ENCODE assay signal across 17 cellular contexts in the genomic region with DNA sequence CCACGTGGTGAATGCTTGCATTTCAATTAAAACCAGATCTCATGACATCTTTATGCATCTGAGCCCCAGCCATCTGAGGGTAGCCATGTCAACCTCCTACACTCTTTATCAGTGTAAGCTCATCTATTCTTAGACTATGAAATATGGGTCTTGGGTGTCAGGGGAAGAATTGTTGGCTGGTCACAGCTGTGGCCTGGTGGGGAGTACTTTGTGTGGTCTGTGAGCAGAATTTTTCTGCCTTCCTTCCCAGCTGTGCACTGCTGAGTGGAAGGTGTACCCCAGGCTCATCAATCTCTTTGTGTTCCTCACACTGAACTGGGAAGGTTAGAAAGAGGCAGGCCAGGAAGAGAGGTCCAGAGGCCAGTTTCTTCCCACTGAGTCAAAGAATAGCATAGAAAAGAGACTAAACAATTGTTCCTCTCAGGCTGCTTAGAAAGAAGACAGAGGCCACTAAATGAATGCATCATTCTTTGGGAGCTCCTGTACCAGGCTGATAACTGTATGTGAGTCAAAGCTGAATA.
A peak's percentile ranks its signal among the peaks of the same experiment; 100 is the strongest.
DNase-seq lines count a peak whose midpoint lies in the region; ATAC-seq and TF ChIP-seq lines count a peak whose summit lies in the region.
"Had no signal": no experiment of that assay in that cellular context is flagged by ENCODE, and none has a peak within 500 bp of the region (broad histone marks: within the 10 kb centered on the region; RNA-seq: fewer than 3 reads in every experiment).

No MANE protein-coding gene starts in this region.

- H3K36me3 Mint-ChIP-seq in neural crest cell (ENCODE audit: low read depth), result peaks cover 31% of the 10 kb centered on the region
- H3K36me3 Mint-ChIP-seq in natural killer cell treated with Interleukin-12 subunit alpha and Interleukin-12 subunit beta and Interleukin-15 and Interleukin-18, amount 100 ng/mL, for 72 hours, result no peaks in the 10 kb centered on the region
- H3K36me3 Mint-ChIP-seq: activated naive CD8-positive, alpha-beta T cell treated with anti-CD3 and anti-CD28 coated beads, Interleukin-2, amount 10 ng/mL, durations not matched to agents 7 days and 5 days; T-cell had no signal

- H3K27ac ChIP-seq in Panc1 (ENCODE audit: low read length), result no peak overlapping the region
- H3K27ac ChIP-seq: psoas muscle had no signal

- H3K4me3 ChIP-seq in Panc1 (ENCODE audit: low read depth in 2 of 2, low read length in 2 of 2), result no peak overlapping the region
- H3K4me3 ChIP-seq: GM12878, psoas muscle had no signal

- CTCF ChIA-PET in Panc1 (lab: Charles Lee), result no interaction called here

- H3K9me3 ChIP-seq in Panc1 (ENCODE audit: control insufficient read depth, insufficient read depth, low read depth, low read length), result no peaks in the 10 kb centered on the region
- H3K9me3 ChIP-seq: psoas muscle had no signal

- H3K27ac Mint-ChIP-seq in neural crest cell (ENCODE audit: unreplicated experiment), result peak overlapping the region; percentile 98
- no peak overlapping the region for H3K27ac Mint-ChIP-seq in natural killer cell treated with Interleukin-12 subunit alpha and Interleukin-12 subunit beta and Interleukin-15 and Interleukin-18, amount 100 ng/mL, for 72 hours
- H3K27ac Mint-ChIP-seq: activated naive CD8-positive, alpha-beta T cell treated with anti-CD3 and anti-CD28 coated beads, Interleukin-2, amount 10 ng/mL, durations not matched to agents 7 days and 5 days; T-cell had no signal

- H3K36me3 ChIP-seq in Panc1 (ENCODE audit: control insufficient read depth, insufficient read depth, low read length), result no peaks in the 10 kb centered on the region

- H3K4me3 Mint-ChIP-seq in neural crest cell, result peak overlapping the region; percentile 67
- H3K4me3 Mint-ChIP-seq in natural killer cell treated with Interleukin-12 subunit alpha and Interleukin-12 subunit beta and Interleukin-15 and Interleukin-18, amount 100 ng/mL, for 72 hours, result no peak overlapping the region
- H3K4me3 Mint-ChIP-seq: activated naive CD8-positive, alpha-beta T cell treated with anti-CD3 and anti-CD28 coated beads, Interleukin-2, amount 10 ng/mL, durations not matched to agents 7 days and 5 days; T-cell had no signal

- ATAC-seq in Panc1, result 0 out of 2 replicates have a peak, but pooled peaks have one; percentile 26
- ATAC-seq in natural killer cell treated with Interleukin-12 subunit alpha and Interleukin-12 subunit beta and Interleukin-15 and Interleukin-18, amount 100 ng/mL, for 72 hours, result no peak
- ATAC-seq in HG03460 (IDR thresholded peaks at IDR 0.05; ENCODE audit: unreplicated experiment), result no peak
- ATAC-seq: GM12878, psoas muscle, T-cell had no signal

- BruUV-seq in Panc1 (replicated peaks; lab: Mats Ljungman, UMichigan), result no TSS peak

- peaks cover 63% of the 10 kb centered on the region for H3K4me1 Mint-ChIP-seq in neural crest cell
- no peaks in the 10 kb centered on the region for H3K4me1 Mint-ChIP-seq in natural killer cell treated with Interleukin-12 subunit alpha and Interleukin-12 subunit beta and Interleukin-15 and Interleukin-18, amount 100 ng/mL, for 72 hours (ENCODE audit: low read depth in 2 of 2)
- H3K4me1 Mint-ChIP-seq: activated naive CD8-positive, alpha-beta T cell treated with anti-CD3 and anti-CD28 coated beads, Interleukin-2, amount 10 ng/mL, durations not matched to agents 7 days and 5 days; T-cell had no signal

- H3K27me3 Mint-ChIP-seq in neural crest cell (ENCODE audit: low read depth), result no peaks in the 10 kb centered on the region
- no peaks in the 10 kb centered on the region for H3K27me3 Mint-ChIP-seq in natural killer cell treated with Interleukin-12 subunit alpha and Interleukin-12 subunit beta and Interleukin-15 and Interleukin-18, amount 100 ng/mL, for 72 hours
- H3K27me3 Mint-ChIP-seq: activated naive CD8-positive, alpha-beta T cell treated with anti-CD3 and anti-CD28 coated beads, Interleukin-2, amount 10 ng/mL, durations not matched to agents 7 days and 5 days had no signal

- H3K4me1 ChIP-seq in Panc1 (ENCODE audit: control insufficient read depth, insufficient read depth, low read length), result no peaks in the 10 kb centered on the region
- H3K4me1 ChIP-seq: psoas muscle had no signal

- peak; percentile 7 for DNase-seq in Daoy (ENCODE audit: low read depth)
- DNase-seq in Panc1 (ENCODE audit: low read depth, low spot score), result no peak
- peak; percentile 6 for DNase-seq in fibroblast of gingiva (ENCODE audit: low read depth)
- DNase-seq in neural crest cell (ENCODE audit: low read depth, low spot score), result peak; percentile 30
- DNase-seq in natural killer cell treated with Interleukin-12 subunit alpha and Interleukin-12 subunit beta and Interleukin-15 and Interleukin-18, amount 100 ng/mL, for 72 hours (ENCODE audit: low spot score), result no peak
- DNase-seq in middle frontal gyrus (ENCODE audit: extremely low spot score, low spot score), result no peak
- no peak for DNase-seq in NCI-H1105 (lab: John Stamatoyannopoulos, UW)
- DNase-seq: activated CD4-positive, CD25-positive, alpha-beta regulatory T cell treated with anti-CD3 and anti-CD28 coated beads, Interleukin-2, amount 50 U/mL, for 72 hours; activated naive CD8-positive, alpha-beta T cell treated with anti-CD3 and anti-CD28 coated beads, Interleukin-2, amount 10 ng/mL, durations not matched to agents 7 days and 5 days; AML-193; DMS79; midbrain; NCI-H1105 treated with DMSO at 0.1 percent for 48 hours; psoas muscle; T-cell had no signal

- POLR2A ChIA-PET in Panc1 (lab: Charles Lee), result no interaction called here

- H3K27me3 ChIP-seq in Panc1 (ENCODE audit: control insufficient read depth, insufficient read depth, low read length), result no peaks in the 10 kb centered on the region

- intact Hi-C loops in Panc1 (cut with micrococcal nuclease; ENCODE audit: unreplicated experiment), result no loop called here

- TF ChIP-seq CTCF in Panc1 (IDR thresholded peaks at IDR 0.05), result no peak
- TF ChIP-seq CTCF in neural crest cell (conservative IDR thresholded peaks at IDR 0.05), result no peak

- peaks cover 12% of the 10 kb centered on the region for H3K9me3 Mint-ChIP-seq in neural crest cell
- H3K9me3 Mint-ChIP-seq in natural killer cell treated with Interleukin-12 subunit alpha and Interleukin-12 subunit beta and Interleukin-15 and Interleukin-18, amount 100 ng/mL, for 72 hours, result peaks cover 6% of the 10 kb centered on the region

- in situ Hi-C loops in Panc1 (cut with HindIII; ENCODE audit: low pct_unique_long_range_greater_than_20kb, low sequenced_read_pairs), result no loop called here

Comparison
In these comparisons a context has a peak if more than half of its experiments do, and no peak if none do; other contexts are left out.
1. DNase-seq: peak in Daoy (single experiment), fibroblast of gingiva (single experiment) and neural crest cell (single experiment); none in Panc1 (single experiment), natural killer cell treated with Interleukin-12 subunit alpha and Interleukin-12 subunit beta and Interleukin-15 and Interleukin-18, amount 100 ng/mL, for 72 hours (single experiment), middle frontal gyrus (single experiment) and NCI-H1105 (single experiment).